Comparison of ENCODE assay signal across 23 cellular contexts in the genomic region with DNA sequence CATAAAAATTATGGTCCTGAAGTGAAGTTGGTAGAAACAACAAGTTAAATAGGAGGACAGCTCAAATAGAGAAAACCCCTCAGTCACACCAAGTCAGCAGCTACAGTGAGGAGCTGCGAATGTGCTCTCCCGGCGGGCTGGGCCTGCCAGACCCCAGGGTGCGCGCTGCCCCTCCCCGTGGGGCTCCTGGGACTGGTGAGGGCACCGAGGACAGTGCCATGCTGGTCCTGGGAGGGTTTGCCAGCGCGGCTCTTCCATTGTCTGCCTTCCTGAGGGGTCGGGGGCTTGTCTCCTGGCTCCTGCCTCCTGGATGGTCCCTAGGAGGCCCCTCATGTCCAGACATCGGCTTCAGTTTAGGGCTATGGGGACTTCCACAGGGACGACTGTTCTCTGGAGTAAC.
DNase-seq lines count a peak whose midpoint lies in the region; ATAC-seq and TF ChIP-seq lines count a peak whose summit lies in the region.
"Had no signal": no experiment of that assay in that cellular context is flagged by ENCODE, and none has a peak within 500 bp of the region (broad histone marks: within the 10 kb centered on the region; RNA-seq: fewer than 3 reads in every experiment).

No MANE protein-coding gene starts in this region.

- no peaks in the 10 kb centered on the region for H3K9me3 Mint-ChIP-seq in activated CD4-positive, alpha-beta T cell treated with anti-CD3 and anti-CD28 coated beads for 36 hours (ENCODE audit: low read depth)
- peaks cover 4% of the 10 kb centered on the region for H3K9me3 Mint-ChIP-seq in activated naive CD8-positive, alpha-beta T cell (ENCODE audit: low read depth)
- no peaks in the 10 kb centered on the region for H3K9me3 Mint-ChIP-seq in activated naive CD8-positive, alpha-beta T cell treated with anti-CD3 and anti-CD28 coated beads for 36 hours
- no peaks in the 10 kb centered on the region for H3K9me3 Mint-ChIP-seq in naive thymus-derived CD4-positive, alpha-beta T cell
- H3K9me3 Mint-ChIP-seq: IgD-negative memory B cell had no signal

- no peaks in the 10 kb centered on the region for H3K27me3 ChIP-seq in naive thymus-derived CD4-positive, alpha-beta T cell (ENCODE audit: control insufficient read depth in 2 of 2, insufficient read depth in 2 of 2, low read length in 2 of 2)
- H3K27me3 ChIP-seq in spleen (replicated peaks in 1 of 7) = no peaks in the 10 kb centered on the region
- no peaks in the 10 kb centered on the region for H3K27me3 ChIP-seq in effector memory CD4-positive, alpha-beta T cell (replicated peaks; ENCODE audit: control insufficient read depth, insufficient read depth, low read length, poor library complexity, severe bottlenecking)

- peaks cover 46% of the 10 kb centered on the region for H3K4me1 Mint-ChIP-seq in activated CD4-positive, alpha-beta T cell treated with anti-CD3 and anti-CD28 coated beads for 36 hours
- H3K4me1 Mint-ChIP-seq in activated naive CD8-positive, alpha-beta T cell (ENCODE audit: low read depth) = peaks cover 46% of the 10 kb centered on the region
- peaks cover 41% of the 10 kb centered on the region for H3K4me1 Mint-ChIP-seq in activated naive CD8-positive, alpha-beta T cell treated with anti-CD3 and anti-CD28 coated beads for 36 hours
- H3K4me1 Mint-ChIP-seq in naive thymus-derived CD4-positive, alpha-beta T cell = peaks cover 15 to 49% (median 38%) of the 10 kb centered on the region in 7 donors
- H3K4me1 Mint-ChIP-seq: B cell had no signal

- intact Hi-C loops in activated CD4-positive, alpha-beta T cell treated with anti-CD3 and anti-CD28 coated beads for 36 hours (cut with DNase I, micrococcal nuclease) = loop anchor here (5.0 to 10.0 kb wide), 2 partner anchors 121 to 557 kb away; partner anchors contain the start of genes C21orf58 (in 1 of the 2), PCBP3 (in 1 of the 2) and PCNT (in 1 of the 2)
- intact Hi-C loops in naive thymus-derived CD4-positive, alpha-beta T cell (cut with micrococcal nuclease) = loop anchor here (5.0 kb wide), 4 partner anchors 52 to 213 kb away; no protein-coding TSS in a partner anchor
- intact Hi-C loops in spleen (cut with DNase I; ENCODE audit: low total_unique reads) = no loop called here

- peaks cover 4% of the 10 kb centered on the region for H3K36me3 Mint-ChIP-seq in activated CD4-positive, alpha-beta T cell treated with anti-CD3 and anti-CD28 coated beads for 36 hours (ENCODE audit: low read depth)
- H3K36me3 Mint-ChIP-seq in activated naive CD8-positive, alpha-beta T cell = peaks cover 5% of the 10 kb centered on the region
- H3K36me3 Mint-ChIP-seq in activated naive CD8-positive, alpha-beta T cell treated with anti-CD3 and anti-CD28 coated beads for 36 hours = no peaks in the 10 kb centered on the region
- peaks cover 0 to 10% (median 8%) of the 10 kb centered on the region in 5 donors for H3K36me3 Mint-ChIP-seq in naive thymus-derived CD4-positive, alpha-beta T cell

- H3K27ac Mint-ChIP-seq in activated CD4-positive, alpha-beta T cell treated with anti-CD3 and anti-CD28 coated beads for 36 hours = peak overlapping the region; percentile 61
- peak overlapping the region; percentile 99 for H3K27ac Mint-ChIP-seq in activated naive CD8-positive, alpha-beta T cell
- no peak overlapping the region for H3K27ac Mint-ChIP-seq in activated naive CD8-positive, alpha-beta T cell treated with anti-CD3 and anti-CD28 coated beads for 36 hours
- H3K27ac Mint-ChIP-seq in naive thymus-derived CD4-positive, alpha-beta T cell = peak overlapping the region in 8 of 9 donors; percentile 4 to 97 (median 93)
- H3K27ac Mint-ChIP-seq: B cell, IgD-negative memory B cell had no signal

- H3K4me3 ChIP-seq in naive thymus-derived CD4-positive, alpha-beta T cell (ENCODE audit: low read length) = no peak overlapping the region
- H3K4me3 ChIP-seq in spleen = no peak overlapping the region
- H3K4me3 ChIP-seq in effector memory CD4-positive, alpha-beta T cell (ENCODE audit: insufficient read depth, low read depth, low read length, poor library complexity, severe bottlenecking) = no peak overlapping the region
- H3K4me3 ChIP-seq: PC-9 had no signal

- peaks cover 0 to 29% of the 10 kb centered on the region in 2 donors for H3K4me1 ChIP-seq in naive thymus-derived CD4-positive, alpha-beta T cell (ENCODE audit: control insufficient read depth in 2 of 2, insufficient read depth in 2 of 2, low read length in 2 of 2)
- H3K4me1 ChIP-seq in spleen = no peaks in the 10 kb centered on the region
- H3K4me1 ChIP-seq in effector memory CD4-positive, alpha-beta T cell (ENCODE audit: control insufficient read depth, insufficient read depth, low read length, poor library complexity, severe bottlenecking) = no peaks in the 10 kb centered on the region

- CTCF ChIA-PET in activated CD4-positive, alpha-beta T cell treated with anti-CD3 and anti-CD28 coated beads for 36 hours (lab: Charles Lee) = interaction anchor here (0.7 kb wide), 1 partner anchor 120 kb away, joined by 4 read pairs; no protein-coding TSS in a partner anchor
- CTCF ChIA-PET in naive thymus-derived CD4-positive, alpha-beta T cell (lab: Charles Lee) = no interaction called here

- no peaks in the 10 kb centered on the region for H3K36me3 ChIP-seq in naive thymus-derived CD4-positive, alpha-beta T cell (ENCODE audit: control insufficient read depth in 2 of 3, insufficient read depth in 3 of 3, low read length in 3 of 3)
- H3K36me3 ChIP-seq in spleen = peaks cover 0 to 20% (median 0%) of the 10 kb centered on the region in 6 donors
- no peaks in the 10 kb centered on the region for H3K36me3 ChIP-seq in effector memory CD4-positive, alpha-beta T cell (ENCODE audit: control insufficient read depth, insufficient read depth, low read length)

- H3K27me3 Mint-ChIP-seq in activated CD4-positive, alpha-beta T cell treated with anti-CD3 and anti-CD28 coated beads for 36 hours = no peaks in the 10 kb centered on the region
- no peaks in the 10 kb centered on the region for H3K27me3 Mint-ChIP-seq in activated naive CD8-positive, alpha-beta T cell
- H3K27me3 Mint-ChIP-seq in activated naive CD8-positive, alpha-beta T cell treated with anti-CD3 and anti-CD28 coated beads for 36 hours = no peaks in the 10 kb centered on the region
- H3K27me3 Mint-ChIP-seq in naive thymus-derived CD4-positive, alpha-beta T cell = peaks cover 0 to 3% (median 0%) of the 10 kb centered on the region in 5 donors
- H3K27me3 Mint-ChIP-seq: IgD-negative memory B cell had no signal

- ATAC-seq in activated CD4-positive, alpha-beta T cell treated with anti-CD3 and anti-CD28 coated beads for 36 hours = no peak
- ATAC-seq in naive thymus-derived CD4-positive, alpha-beta T cell = no peak
- ATAC-seq: Right ventricle myocardium inferior had no signal

- DNase-seq in activated CD4-positive, alpha-beta T cell treated with anti-CD3 and anti-CD28 coated beads for 36 hours = no peak
- no peak for DNase-seq in activated CD4-positive, alpha-beta T cell treated with anti-CD3 and anti-CD28 coated beads, Interleukin-2, amount 50 U/mL, for 1 hour
- DNase-seq in activated naive CD8-positive, alpha-beta T cell treated with anti-CD3 and anti-CD28 coated beads for 36 hours = no peak
- no peak for DNase-seq in naive thymus-derived CD4-positive, alpha-beta T cell
- peak; percentile 53 for DNase-seq in spleen
- DNase-seq in effector memory CD4-positive, alpha-beta T cell = no peak
- no peak for DNase-seq in NCI-H1092 (lab: John Stamatoyannopoulos, UW)
- DNase-seq: DMS153, DND-41, MM.1S, NCI-H1417, NCI-H1694, NCI-H2029 treated with DMSO at 0.1 percent for 48 hours, NCI-H526 treated with DMSO at 0.1 percent for 48 hours, PC-9 had no signal

- H3K4me3 Mint-ChIP-seq in activated CD4-positive, alpha-beta T cell treated with anti-CD3 and anti-CD28 coated beads for 36 hours = no peak overlapping the region
- H3K4me3 Mint-ChIP-seq in activated naive CD8-positive, alpha-beta T cell = no peak overlapping the region
- H3K4me3 Mint-ChIP-seq in activated naive CD8-positive, alpha-beta T cell treated with anti-CD3 and anti-CD28 coated beads for 36 hours = no peak overlapping the region
- H3K4me3 Mint-ChIP-seq in naive thymus-derived CD4-positive, alpha-beta T cell = no peak overlapping the region
- H3K4me3 Mint-ChIP-seq: B cell, IgD-negative memory B cell had no signal

- POLR2A ChIA-PET in activated CD4-positive, alpha-beta T cell treated with anti-CD3 and anti-CD28 coated beads for 36 hours (lab: Charles Lee) = no interaction called here
- POLR2A ChIA-PET in naive thymus-derived CD4-positive, alpha-beta T cell (lab: Charles Lee) = no interaction called here

- 90 to 96% (median 91%) methylated on average over 3 to 12 of the region's 12 CpGs for WGBS in spleen, 5 donors

- H3K9me3 ChIP-seq in naive thymus-derived CD4-positive, alpha-beta T cell (ENCODE audit: control insufficient read depth in 2 of 3, low read length in 3 of 3) = no peaks in the 10 kb centered on the region
- no peaks in the 10 kb centered on the region for H3K9me3 ChIP-seq in spleen
- H3K9me3 ChIP-seq in effector memory CD4-positive, alpha-beta T cell (ENCODE audit: control insufficient read depth, low read length) = no peaks in the 10 kb centered on the region

- TF ChIP-seq POLR2A in spleen (IDR thresholded peaks at IDR 0.05) = no peak

- no peak for TF ChIP-seq CTCF in spleen (IDR thresholded peaks at IDR 0.05 in 8 of 11, conservative IDR thresholded peaks at IDR 0.05 in 3 of 11)

- H3K27ac ChIP-seq in naive thymus-derived CD4-positive, alpha-beta T cell (ENCODE audit: low read depth, low read length) = no peak overlapping the region
- H3K27ac ChIP-seq in spleen = no peak overlapping the region
- no peak overlapping the region for H3K27ac ChIP-seq in effector memory CD4-positive, alpha-beta T cell (ENCODE audit: insufficient read depth, low read length, poor library complexity, severe bottlenecking)
- H3K27ac ChIP-seq: 22Rv1, C4-2B, HL-60, KMS-11, PC-9 had no signal
